ENCODE assay signal across 8 cellular contexts in the genomic region with DNA sequence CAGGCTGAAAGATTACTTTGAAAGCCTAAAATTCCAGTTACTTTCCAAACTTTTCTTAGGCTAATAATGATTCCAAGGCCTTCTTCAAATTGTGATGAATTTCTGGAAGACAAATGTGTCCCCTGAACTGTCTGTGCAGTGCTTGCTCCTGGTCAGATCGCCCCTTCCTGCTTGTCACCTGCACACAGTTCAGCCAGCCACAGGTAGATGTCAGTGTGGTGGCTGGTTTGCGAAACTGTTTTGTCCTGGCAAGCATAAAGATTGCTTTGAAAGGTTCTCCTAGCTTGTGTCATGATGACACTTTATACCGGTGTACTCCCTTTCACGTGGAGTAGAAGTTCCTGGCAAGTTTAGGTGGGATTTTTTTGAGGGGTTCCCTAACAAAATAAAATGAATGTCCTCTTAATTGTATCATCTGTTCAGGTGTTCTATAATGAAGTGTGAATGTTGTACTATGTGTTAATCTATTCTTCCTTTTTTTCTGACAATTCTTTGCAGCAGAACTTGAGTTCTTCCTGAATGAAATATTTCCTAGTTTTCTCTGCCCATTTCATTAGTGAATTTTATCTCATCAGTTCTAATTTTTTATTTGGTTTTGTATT.
DNase-seq lines count a peak whose midpoint lies in the region; ATAC-seq, FAIRE-seq and TF ChIP-seq lines count a peak whose summit lies in the region.

No MANE protein-coding gene starts in this region.

- CTCF ChIA-PET in WTC11 (lab: Charles Lee) (interaction anchor here (0.6 to 1.6 kb wide), 9 partner anchors 12 to 350 kb away, joined by 3 to 14 read pairs (median 3); no protein-coding TSS in a partner anchor), endothelial cell of umbilical vein (lab: Charles Lee) (interaction anchor here (1.7 kb wide), 1 partner anchor 67 kb away, joined by 6 read pairs; no protein-coding TSS in a partner anchor)

- no peak for TF ChIP-seq POLR2A in endothelial cell of umbilical vein (IDR thresholded peaks at IDR 0.05; ENCODE audit: low read depth, low read length)

- H3K9me3 ChIP-seq in endothelial cell of umbilical vein (replicated peaks; ENCODE audit: control insufficient read depth, insufficient read depth, low read length), result no peaks in the 10 kb centered on the region

- peak; percentile 48 for TF ChIP-seq CTCF in GM13976 (IDR thresholded peaks at IDR 0.05; ENCODE audit: borderline replicate concordance, control extremely low read depth, extremely low read depth, insufficient read depth, missing control alignments)
- TF ChIP-seq CTCF in WTC11 (IDR thresholded peaks at IDR 0.05), result no peak; the same call in 1 of the 2 replicates
- TF ChIP-seq CTCF in endothelial cell of umbilical vein (IDR thresholded peaks at IDR 0.05; ENCODE audit: extremely low read depth in 1 of 2, insufficient read depth in 1 of 2, low read depth in 1 of 2, low read length in 2 of 2), result no peak
- TF ChIP-seq CTCF in osteocyte (IDR thresholded peaks at IDR 0.05), result peak; percentile 41

- dilution Hi-C loops in endothelial cell of umbilical vein (cut with MboI; ENCODE audit: extremely low pct_ligation_motif_present, low sequenced_read_pairs), result no loop called here

- no peaks in the 10 kb centered on the region for H3K36me3 Mint-ChIP-seq in WTC11
- peaks cover 2% of the 10 kb centered on the region for H3K36me3 Mint-ChIP-seq in osteocyte (ENCODE audit: unreplicated experiment)
- no peaks in the 10 kb centered on the region for H3K36me3 Mint-ChIP-seq in activated T-helper 2 cell treated with anti-CD3 and anti-CD28 coated beads, Interferon-gamma antibody, Interleukin-2, Interleukin-4, amounts not matched to agents 10 μg/mL and 5 μg/mL and 100 μg/mL, durations not matched to agents 14 hours and 24 hours and 36 hours (ENCODE audit: low read depth)

- peak; percentile 98 for ATAC-seq in WTC11

- H3K9ac ChIP-seq in endothelial cell of umbilical vein (replicated peaks; ENCODE audit: extremely low read depth, insufficient read depth, low read length), result no peak overlapping the region

- peaks cover 12% of the 10 kb centered on the region for H3K4me1 ChIP-seq in endothelial cell of umbilical vein (ENCODE audit: control insufficient read depth, extremely low read depth, insufficient read depth, low read length)

- no peaks in the 10 kb centered on the region for H3K79me2 ChIP-seq in endothelial cell of umbilical vein (ENCODE audit: control insufficient read depth, insufficient read depth, low read length)

- H3K27me3 ChIP-seq in H7 (ENCODE audit: control insufficient read depth, insufficient read depth, low read length) (no peaks in the 10 kb centered on the region), endothelial cell of umbilical vein (ENCODE audit: control insufficient read depth in 2 of 2, insufficient read depth in 2 of 2, low read length in 2 of 2) (no peaks in the 10 kb centered on the region)

- H3K4me1 Mint-ChIP-seq in WTC11, result peaks cover 14% of the 10 kb centered on the region
- peaks cover 44% of the 10 kb centered on the region for H3K4me1 Mint-ChIP-seq in osteocyte (ENCODE audit: unreplicated experiment)
- peaks cover 11% of the 10 kb centered on the region for H3K4me1 Mint-ChIP-seq in activated T-helper 2 cell treated with anti-CD3 and anti-CD28 coated beads, Interferon-gamma antibody, Interleukin-2, Interleukin-4, amounts not matched to agents 10 μg/mL and 5 μg/mL and 100 μg/mL, durations not matched to agents 14 hours and 24 hours and 36 hours (ENCODE audit: low read depth)

- no peaks in the 10 kb centered on the region for H3K9me1 ChIP-seq in endothelial cell of umbilical vein (replicated peaks; ENCODE audit: control insufficient read depth, extremely low read depth, insufficient read depth, low read length)

- no TSS peak for BruUV-seq in endothelial cell of umbilical vein (replicated peaks; lab: Mats Ljungman, UMichigan)

- in situ Hi-C loops in GM13976 (cut with MboI; ENCODE audit: low sequenced_read_pairs, unreplicated experiment), result no loop called here

- no peak overlapping the region for H3K27ac Mint-ChIP-seq in WTC11
- H3K27ac Mint-ChIP-seq in osteocyte (ENCODE audit: unreplicated experiment), result peak overlapping the region; percentile 8
- H3K27ac Mint-ChIP-seq in activated T-helper 2 cell treated with anti-CD3 and anti-CD28 coated beads, Interferon-gamma antibody, Interleukin-2, Interleukin-4, amounts not matched to agents 10 μg/mL and 5 μg/mL and 100 μg/mL, durations not matched to agents 14 hours and 24 hours and 36 hours, result no peak overlapping the region

- intact Hi-C loops in endothelial cell of umbilical vein (cut with micrococcal nuclease), result loop anchor here (5.0 kb wide), 3 partner anchors 141 to 581 kb away; no protein-coding TSS in a partner anchor
- intact Hi-C loops in activated T-helper 2 cell treated with anti-CD3 and anti-CD28 coated beads, Interferon-gamma antibody, Interleukin-2, Interleukin-4, amounts not matched to agents 10 μg/mL and 5 μg/mL and 100 μg/mL, durations not matched to agents 14 hours and 24 hours and 36 hours (cut with micrococcal nuclease), result no loop called here

- no peaks in the 10 kb centered on the region for H3K36me3 ChIP-seq in H7 (replicated peaks; ENCODE audit: control insufficient read depth, insufficient read depth, low read length)
- H3K36me3 ChIP-seq in endothelial cell of umbilical vein (ENCODE audit: control insufficient read depth in 2 of 2, extremely low read depth in 1 of 2, insufficient read depth in 2 of 2, low read length in 2 of 2), result no peaks in the 10 kb centered on the region

- POLR2A ChIA-PET in WTC11 (lab: Charles Lee), result no interaction called here
- POLR2A ChIA-PET in endothelial cell of umbilical vein (lab: Charles Lee), result no interaction called here

- H3K4me3 Mint-ChIP-seq in WTC11 (no peak overlapping the region), osteocyte (ENCODE audit: unreplicated experiment) (no peak overlapping the region)
- H3K4me3 Mint-ChIP-seq in activated T-helper 2 cell treated with anti-CD3 and anti-CD28 coated beads, Interferon-gamma antibody, Interleukin-2, Interleukin-4, amounts not matched to agents 10 μg/mL and 5 μg/mL and 100 μg/mL, durations not matched to agents 14 hours and 24 hours and 36 hours (ENCODE audit: low read depth), result no peak overlapping the region

- no peak overlapping the region for H2AFZ ChIP-seq in endothelial cell of umbilical vein (ENCODE audit: low read depth, low read length)

- H3K9me3 Mint-ChIP-seq in WTC11 (no peaks in the 10 kb centered on the region), osteocyte (ENCODE audit: unreplicated experiment) (no peaks in the 10 kb centered on the region)
- H3K9me3 Mint-ChIP-seq in activated T-helper 2 cell treated with anti-CD3 and anti-CD28 coated beads, Interferon-gamma antibody, Interleukin-2, Interleukin-4, amounts not matched to agents 10 μg/mL and 5 μg/mL and 100 μg/mL, durations not matched to agents 14 hours and 24 hours and 36 hours, result no peaks in the 10 kb centered on the region

- no peak for FAIRE-seq in endothelial cell of umbilical vein (lab: Jason Lieb, UNC)

- H3K4me2 ChIP-seq in endothelial cell of umbilical vein (ENCODE audit: insufficient read depth, low read length), result no peak overlapping the region

- no peaks in the 10 kb centered on the region for H3K27me3 Mint-ChIP-seq in WTC11 (ENCODE audit: low read depth)
- H3K27me3 Mint-ChIP-seq in osteocyte (ENCODE audit: unreplicated experiment), result no peaks in the 10 kb centered on the region
- H3K27me3 Mint-ChIP-seq in activated T-helper 2 cell treated with anti-CD3 and anti-CD28 coated beads, Interferon-gamma antibody, Interleukin-2, Interleukin-4, amounts not matched to agents 10 μg/mL and 5 μg/mL and 100 μg/mL, durations not matched to agents 14 hours and 24 hours and 36 hours (ENCODE audit: low read depth), result no peaks in the 10 kb centered on the region

- peak; percentile 31 for DNase-seq in GM13976 (ENCODE audit: low spot score)
- DNase-seq in H7, result peak; percentile 40
- DNase-seq in NCI-H128 (lab: John Stamatoyannopoulos, UW; ENCODE audit: unreplicated experiment), result peak; percentile 35
- peak; percentile 60 for DNase-seq in WTC11 (ENCODE audit: low spot score)
- peak; percentile 16 for DNase-seq in endothelial cell of umbilical vein (ENCODE audit: low read depth, low spot score)
- no peak for DNase-seq in osteocyte (ENCODE audit: extremely low spot score, unreplicated experiment)
- no peak for DNase-seq in RKO (ENCODE audit: low spot score)
- no peak for DNase-seq in activated T-helper 2 cell treated with anti-CD3 and anti-CD28 coated beads, Interferon-gamma antibody, Interleukin-2, Interleukin-4, amounts not matched to agents 10 μg/mL and 5 μg/mL and 100 μg/mL, durations not matched to agents 14 hours and 24 hours and 36 hours (ENCODE audit: low spot score)

- H3K4me3 ChIP-seq in H7 (ENCODE audit: insufficient read depth, low read depth, low read length) (no peak overlapping the region), endothelial cell of umbilical vein (replicated peaks in 1 of 3; ENCODE audit: insufficient read depth in 1 of 3, low read depth in 1 of 3, low read length in 3 of 3) (no peak overlapping the region)

- H3K27ac ChIP-seq in endothelial cell of umbilical vein (ENCODE audit: insufficient read depth, low read depth, low read length), result no peak overlapping the region

- H4K20me1 ChIP-seq in endothelial cell of umbilical vein (replicated peaks; ENCODE audit: control insufficient read depth, extremely low read depth, insufficient read depth, low read length), result no peaks in the 10 kb centered on the region

TF ChIP-seq in WTC11, 78 proteins besides CTCF, POLR2A, EP300 and RAD21 (continues in another document):
- TF ChIP-seq ZNF317 (CRISPR knock-in tag; IDR thresholded peaks at IDR 0.05; ENCODE audit: borderline replicate concordance, low read depth), result no peak
- TF ChIP-seq ATF1 (CRISPR knock-in tag; IDR thresholded peaks at IDR 0.05), result no peak

TF ChIP-seq in endothelial cell of umbilical vein, 7 proteins besides CTCF, POLR2A, EP300 and RAD21:
- TF ChIP-seq FOS (IDR thresholded peaks at IDR 0.05; ENCODE audit: borderline replicate concordance, insufficient read depth, low read length), result no peak
- TF ChIP-seq MYC (IDR thresholded peaks at IDR 0.05; ENCODE audit: low read depth, low read length), result no peak
- TF ChIP-seq GATA2 (IDR thresholded peaks at IDR 0.05; ENCODE audit: insufficient read depth, insufficient read length, low read depth, low read length), result no peak
- TF ChIP-seq, protein P1, sequence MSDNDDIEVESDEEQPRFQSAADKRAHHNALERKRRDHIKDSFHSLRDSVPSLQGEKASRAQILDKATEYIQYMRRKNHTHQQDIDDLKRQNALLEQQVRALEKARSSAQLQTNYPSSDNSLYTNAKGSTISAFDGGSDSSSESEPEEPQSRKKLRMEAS (IDR thresholded peaks at IDR 0.05; ENCODE audit: insufficient read depth, insufficient read length), result no peak
- no peak for TF ChIP-seq EZH2 (IDR thresholded peaks at IDR 0.05; ENCODE audit: borderline replicate concordance, low read depth, low read length, severe bottlenecking)
- no peak for TF ChIP-seq POLR2AphosphoS5 (IDR thresholded peaks at IDR 0.05; ENCODE audit: insufficient read depth, low read depth, low read length)
- TF ChIP-seq JUN (IDR thresholded peaks at IDR 0.05; ENCODE audit: borderline replicate concordance, insufficient read depth, insufficient read length, low read depth), result no peak

Comparison
In these comparisons a context has a peak if more than half of its experiments do, and no peak if none do; other contexts are left out.
1. DNase-seq: peak in GM13976 (single experiment), H7 (single experiment), NCI-H128 (single experiment), WTC11 (single experiment) and endothelial cell of umbilical vein (single experiment); none in osteocyte (single experiment), RKO (single experiment) and activated T-helper 2 cell treated with anti-CD3 and anti-CD28 coated beads, Interferon-gamma antibody, Interleukin-2, Interleukin-4, amounts not matched to agents 10 μg/mL and 5 μg/mL and 100 μg/mL, durations not matched to agents 14 hours and 24 hours and 36 hours (single experiment).
2. CTCF ChIP-seq: peak in GM13976 (single experiment) and osteocyte (single experiment); none in WTC11 (single experiment) and endothelial cell of umbilical vein (0 of 2).